In the genomic region with DNA sequence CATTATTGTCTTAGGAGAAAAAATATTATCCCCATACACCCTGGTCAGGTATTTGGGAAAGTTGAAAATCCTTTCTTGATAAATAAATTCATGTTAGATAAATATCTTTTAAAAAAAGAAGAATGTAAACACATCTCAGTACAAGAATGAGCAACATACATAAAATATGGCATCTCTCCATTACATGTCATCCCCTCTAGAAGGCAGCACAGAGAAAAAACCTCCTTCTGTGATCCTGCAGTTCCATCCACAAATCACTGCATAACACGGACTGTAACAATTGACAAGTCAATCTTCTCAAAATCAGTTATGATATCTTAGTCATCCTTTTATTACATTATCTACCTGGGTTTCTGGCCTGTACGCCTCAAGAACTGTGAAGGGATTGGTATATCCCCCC, we compare ENCODE assay signal across 29 cellular contexts.
DNase-seq lines count a peak whose midpoint lies in the region; ATAC-seq and TF ChIP-seq lines count a peak whose summit lies in the region.
"Had no signal": no experiment of that assay in that cellular context is flagged by ENCODE, and none has a peak within 500 bp of the region (broad histone marks: within the 10 kb centered on the region; RNA-seq: fewer than 3 reads in every experiment).

No MANE protein-coding gene starts in this region.

- no peaks in the 10 kb centered on the region for H3K23me2 ChIP-seq in H9 (ENCODE audit: insufficient read length, low read depth, low read length, poor library complexity, severe bottlenecking)

- H4K20me1 ChIP-seq in H9 (ENCODE audit: control insufficient read depth, insufficient read depth, insufficient read length), result no peaks in the 10 kb centered on the region

- no peak overlapping the region for H2AFZ ChIP-seq in H9 (ENCODE audit: low read length)

- H3K23ac ChIP-seq in H9 (ENCODE audit: insufficient read length, low read depth, low read length), result no peak overlapping the region

- H3T11ph ChIP-seq in H9 (ENCODE audit: low read length), result no peak overlapping the region

- H2BK5ac ChIP-seq in H9 (ENCODE audit: insufficient read length, low read length), result no peak overlapping the region

- H3K27ac Mint-ChIP-seq in H9, result no peak overlapping the region
- H3K27ac Mint-ChIP-seq: activated CD4-positive, alpha-beta memory T cell treated with anti-CD3 and anti-CD28 coated beads for 36 hours; activated T-cell treated with anti-CD3 and anti-CD28 coated beads, Interleukin-2, amount 50 U/mL, for 72 hours; T-cell; type B pancreatic cell had no signal

- no peaks in the 10 kb centered on the region for H3K4me1 ChIP-seq in H9 (ENCODE audit: insufficient read depth, low read length)
- H3K4me1 ChIP-seq: ascending aorta, left lung, right atrium auricular region, SJCRH30 had no signal

- no peaks in the 10 kb centered on the region for H3K27me3 ChIP-seq in H9 (ENCODE audit: insufficient read depth, low read length)
- H3K27me3 ChIP-seq: ascending aorta, left lung, right atrium auricular region, SJCRH30 had no signal

- no peak overlapping the region for H2BK12ac ChIP-seq in H9 (ENCODE audit: insufficient read length, low read depth, low read length)

- no peak overlapping the region for H2AK5ac ChIP-seq in H9 (ENCODE audit: insufficient read length, low read length)

- H3K14ac ChIP-seq in H9 (ENCODE audit: insufficient read depth, low read length), result no peak overlapping the region

- no peak overlapping the region for H4K5ac ChIP-seq in H9 (ENCODE audit: insufficient read length, low read depth, low read length)

- H2BK15ac ChIP-seq in H9 (ENCODE audit: low read depth, low read length), result no peak overlapping the region

- H3K4me3 Mint-ChIP-seq in H9, result no peak overlapping the region
- H3K4me3 Mint-ChIP-seq: activated CD4-positive, alpha-beta memory T cell treated with anti-CD3 and anti-CD28 coated beads for 36 hours; activated T-cell treated with anti-CD3 and anti-CD28 coated beads, Interleukin-2, amount 50 U/mL, for 72 hours; T-cell; type B pancreatic cell had no signal

- no peaks in the 10 kb centered on the region for H3K9me3 Mint-ChIP-seq in H9
- H3K9me3 Mint-ChIP-seq: activated CD4-positive, alpha-beta memory T cell treated with anti-CD3 and anti-CD28 coated beads for 36 hours; type B pancreatic cell had no signal

- peak; percentile 52 for TF ChIP-seq CTCF in H9 (conservative IDR thresholded peaks at IDR 0.05)
- TF ChIP-seq CTCF in epithelial cell of esophagus (IDR thresholded peaks at IDR 0.05; ENCODE audit: insufficient read depth, low read depth, low read length, missing control alignments), result peak; percentile 21

- no peak overlapping the region for H3K27ac ChIP-seq in H9 (ENCODE audit: insufficient read length, low read depth, low read length)
- H3K27ac ChIP-seq: ascending aorta, coronary artery, left lung, right atrium auricular region, SJCRH30 had no signal

- H3K27me3 Mint-ChIP-seq in H9 (ENCODE audit: low read depth), result no peaks in the 10 kb centered on the region; the same call in 1 of the 2 replicates
- H3K27me3 Mint-ChIP-seq: activated CD4-positive, alpha-beta memory T cell treated with anti-CD3 and anti-CD28 coated beads for 36 hours; T-cell; type B pancreatic cell had no signal

- H2BK120ac ChIP-seq in H9 (ENCODE audit: low read depth, low read length, poor library complexity, severe bottlenecking), result no peak overlapping the region

- no peak overlapping the region for H4K8ac ChIP-seq in H9 (replicated peaks; ENCODE audit: insufficient read length, low read depth, low read length)

- H2BK20ac ChIP-seq in H9 (ENCODE audit: low read depth, low read length, poor library complexity, severe bottlenecking), result no peak overlapping the region

- no peak overlapping the region for H3K18ac ChIP-seq in H9 (ENCODE audit: insufficient read length, low read depth, low read length)

- H3K36me3 Mint-ChIP-seq in H9 (ENCODE audit: insufficient read depth in 1 of 3, low read depth in 3 of 3), result no peaks in the 10 kb centered on the region
- H3K36me3 Mint-ChIP-seq: activated CD4-positive, alpha-beta memory T cell treated with anti-CD3 and anti-CD28 coated beads for 36 hours; T-cell; type B pancreatic cell had no signal

- peak; percentile 83 for DNase-seq in DMS 273 (lab: John Stamatoyannopoulos, UW; ENCODE audit: unreplicated experiment)
- no peak for DNase-seq in H9
- peak; percentile 4 for DNase-seq in RKO (ENCODE audit: low spot score)
- DNase-seq in epithelial cell of esophagus (ENCODE audit: low read depth), result no peak
- no peak for DNase-seq in T1000 (lab: John Stamatoyannopoulos, UW)
- DNase-seq in Right ventricle myocardium inferior (ENCODE audit: missing footprints), result no peak
- DNase-seq: activated CD4-positive, alpha-beta memory T cell treated with anti-CD3 and anti-CD28 coated beads for 36 hours; activated T-cell treated with anti-CD3 and anti-CD28 coated beads, Interleukin-2, amount 50 U/mL, for 72 hours; Calu3; effector memory CD4-positive, alpha-beta T cell; glutamatergic neuron; islet precursor cell; Kasumi-1; left lung; NCI-H1092; NCI-H1694 treated with DMSO at 0.1 percent for 48 hours; NCI-H524 treated with DMSO at 0.1 percent for 48 hours; posterior cingulate gyrus; SJCRH30; stimulated activated naive CD4-positive, alpha-beta T cell; T-cell had no signal

- no peaks in the 10 kb centered on the region for H3K9me3 ChIP-seq in H9 (ENCODE audit: control insufficient read depth, low read depth, low read length)
- H3K9me3 ChIP-seq: ascending aorta, HAP-1, left lung, right atrium auricular region, SJCRH30 had no signal

- H3K56ac ChIP-seq in H9 (ENCODE audit: insufficient read length, low read depth, low read length), result no peak overlapping the region

- no peaks in the 10 kb centered on the region for H3K79me1 ChIP-seq in H9 (ENCODE audit: insufficient read depth, low read depth, low read length, poor library complexity, severe bottlenecking)

- ATAC-seq in HG02642 (IDR thresholded peaks at IDR 0.05; ENCODE audit: poor library complexity, unreplicated experiment) (no peak), Right ventricle myocardium inferior (no peak)
- ATAC-seq: activated CD4-positive, CD25-positive, alpha-beta regulatory T cell treated with anti-CD3 and anti-CD28 coated beads, Interleukin-2, amount 50 U/mL, for 24 hours; activated T-cell treated with anti-CD3 and anti-CD28 coated beads, Interleukin-2, amount 50 U/mL, for 72 hours; left lung; T-cell had no signal

- H3K79me2 ChIP-seq in H9 (ENCODE audit: insufficient read depth, low read length), result no peaks in the 10 kb centered on the region

- no peak overlapping the region for H3K4ac ChIP-seq in H9 (ENCODE audit: low read depth, low read length)

- no peak overlapping the region for H3K4me2 ChIP-seq in H9 (ENCODE audit: insufficient read depth, insufficient read length, low read length)
- H3K4me2 ChIP-seq: smooth muscle cell had no signal

- H3K4me3 ChIP-seq in epithelial cell of esophagus (ENCODE audit: low read length), result no peak overlapping the region
- H3K4me3 ChIP-seq: ascending aorta, coronary artery, HAP-1, left lung, right atrium auricular region, SJCRH30, smooth muscle cell had no signal

- H4K91ac ChIP-seq in H9 (ENCODE audit: insufficient read length, low read depth, low read length), result no peak overlapping the region

- intact Hi-C loops in Right ventricle myocardium inferior (cut with DNase I), result no loop called here

- no CpG with 5 or more reads among the region's 2 CpGs for WGBS in H9 (ENCODE audit: extremely low coverage, insufficient read length, low lambda C conversion rate)

- no peak overlapping the region for H3K9ac ChIP-seq in H9 (ENCODE audit: extremely low read depth, insufficient read length, low read length)

- H3K4me1 Mint-ChIP-seq in H9, result no peaks in the 10 kb centered on the region
- H3K4me1 Mint-ChIP-seq: T-cell had no signal

Comparison
In these comparisons a context has a peak if more than half of its experiments do, and no peak if none do; other contexts are left out.
1. DNase-seq: peak in DMS 273 (single experiment) and RKO (single experiment); none in H9 (single experiment), epithelial cell of esophagus (single experiment), T1000 (single experiment) and Right ventricle myocardium inferior (single experiment).